ENCODE assay signal across 1 cellular context in the genomic region with DNA sequence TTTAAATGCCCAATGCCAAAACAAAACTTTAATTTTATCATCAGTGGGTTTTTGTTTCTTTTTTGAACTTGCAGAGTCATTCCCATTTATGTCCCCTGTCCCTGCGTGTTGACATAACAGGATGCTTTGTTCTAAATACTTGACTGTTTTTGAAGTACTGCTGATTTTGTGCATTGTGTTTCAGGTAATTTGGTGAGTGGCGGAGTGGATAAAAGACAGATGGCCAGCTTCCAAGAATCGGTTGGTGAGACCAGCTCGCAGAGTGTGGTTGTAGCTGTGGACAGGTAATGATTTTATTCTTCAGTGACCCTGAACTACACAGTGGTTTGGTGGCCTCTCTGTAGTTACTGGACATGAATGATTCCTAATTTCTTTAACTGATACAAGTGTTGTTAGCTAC.
TF ChIP-seq lines count a peak whose summit lies in the region.

No MANE protein-coding gene starts in this region.

TF ChIP-seq in GM23338, 12 proteins besides CTCF, POLR2A, EP300 and RAD21 (continued from another document):
- TF ChIP-seq CREB1 (CRISPR knock-in tag; IDR thresholded peaks at IDR 0.05; ENCODE audit: low read depth) (no peak), EZH2 (IDR thresholded peaks at IDR 0.05; ENCODE audit: low read depth, unreplicated experiment) (no peak), POLR2AphosphoS5 (IDR thresholded peaks at IDR 0.05; ENCODE audit: low read depth) (no peak), JUNB (IDR thresholded peaks at IDR 0.05; ENCODE audit: unreplicated experiment) (no peak), NANOG (IDR thresholded peaks at IDR 0.05; ENCODE audit: borderline replicate concordance) (no peak)
